1 cellular context compared by ENCODE assay signal in the genomic region with DNA sequence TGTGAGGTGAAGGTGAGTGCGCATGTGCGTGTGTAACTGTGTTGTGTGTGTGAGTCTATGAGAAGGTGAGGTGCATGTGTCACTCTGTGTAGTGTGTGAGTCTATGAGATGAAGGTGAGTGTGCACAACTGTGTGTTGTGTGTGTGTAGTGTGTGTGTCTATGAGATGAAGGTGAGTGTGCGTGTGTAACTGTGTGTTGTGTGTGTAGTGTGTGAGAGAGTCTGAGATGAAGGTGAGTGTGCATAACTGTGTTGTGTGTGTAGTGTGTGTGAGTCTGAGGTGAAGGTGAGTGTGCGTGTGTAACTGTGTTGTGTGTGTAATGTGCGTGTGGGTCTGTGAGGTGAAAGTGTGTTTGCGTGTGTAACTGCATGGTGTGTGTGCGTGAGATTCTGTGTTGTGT.
TF ChIP-seq lines count a peak whose summit lies in the region.

No MANE protein-coding gene starts in this region.

TF ChIP-seq in IMR-90, 13 proteins besides CTCF, POLR2A, EP300 and RAD21:
- no peak for TF ChIP-seq RFX5 (IDR thresholded peaks at IDR 0.05; ENCODE audit: low read depth, low read length)
- TF ChIP-seq BHLHE40 (IDR thresholded peaks at IDR 0.05; ENCODE audit: low read depth, low read length): no peak
- no peak for TF ChIP-seq ELK1 (IDR thresholded peaks at IDR 0.05; ENCODE audit: borderline replicate concordance, low read depth, low read length)
- no peak for TF ChIP-seq MAZ (IDR thresholded peaks at IDR 0.05; ENCODE audit: borderline replicate concordance, low read depth, low read length)
- TF ChIP-seq NFE2L2 (IDR thresholded peaks at IDR 0.05; ENCODE audit: low read depth, low read length): no peak
- no peak for TF ChIP-seq MAFK (IDR thresholded peaks at IDR 0.05; ENCODE audit: low read depth, low read length)
- no peak for TF ChIP-seq RCOR1 (IDR thresholded peaks at IDR 0.05; ENCODE audit: insufficient replicate concordance, low read length)
- no peak for TF ChIP-seq SMC3 (IDR thresholded peaks at IDR 0.05; ENCODE audit: low read depth, low read length)
- TF ChIP-seq USF2 (IDR thresholded peaks at IDR 0.05; ENCODE audit: low read depth, low read length): no peak
- no peak for TF ChIP-seq MXI1 (IDR thresholded peaks at IDR 0.05; ENCODE audit: borderline replicate concordance, low read depth, low read length)
- no peak for TF ChIP-seq CEBPB (IDR thresholded peaks at IDR 0.05; ENCODE audit: low read depth, low read length)
- TF ChIP-seq CHD1 (IDR thresholded peaks at IDR 0.05; ENCODE audit: low read depth, low read length): no peak
- TF ChIP-seq FOS (IDR thresholded peaks at IDR 0.05; ENCODE audit: low read depth, low read length): no peak
